21 cellular contexts compared by ENCODE assay signal in the genomic region with DNA sequence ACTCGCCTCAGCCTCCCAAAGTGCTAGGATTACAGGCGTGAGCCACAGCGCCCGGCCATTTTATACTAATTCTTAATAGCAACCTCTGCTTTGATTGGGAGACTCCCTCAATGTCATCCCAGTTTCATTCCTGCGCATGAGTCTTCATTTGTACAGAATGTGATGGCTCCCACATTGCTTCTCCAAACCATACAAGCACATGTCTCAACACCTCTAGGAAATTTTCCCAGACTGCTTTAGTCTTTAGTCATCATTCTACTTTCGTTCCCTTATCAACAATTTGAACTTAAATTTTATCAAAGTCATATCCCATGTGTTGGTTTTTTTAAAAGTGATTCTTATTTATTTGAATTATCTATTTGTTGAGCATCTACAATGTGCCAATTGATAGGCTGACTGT. TPM values are rescaled to one million over a fixed set of nuclear protein-coding genes. Genes with fewer than 3 reads are reported as not detected.
A peak's percentile ranks its signal among the peaks of the same experiment; 100 is the strongest.
DNase-seq lines count a peak whose midpoint lies in the region; ATAC-seq and TF ChIP-seq lines count a peak whose summit lies in the region.
"Had no signal": no experiment of that assay in that cellular context is flagged by ENCODE, and none has a peak within 500 bp of the region (broad histone marks: within the 10 kb centered on the region; RNA-seq: fewer than 3 reads in every experiment).

No MANE protein-coding gene starts in this region.

- in situ Hi-C loops in IMR-90 (cut with MboI; ENCODE audit: low sequenced_read_pairs): no loop called here

- no peak overlapping the region for H2AFZ ChIP-seq in IMR-90 (replicated peaks; ENCODE audit: low read length, poor library complexity)

- DNase-seq in IMR-90 (peak; percentile 51), amniotic epithelial cell (ENCODE audit: low read depth) (peak; percentile 59), foreskin keratinocyte (peak; percentile 25 to 59), NCI-H2171 (lab: John Stamatoyannopoulos, UW) (no peak), omental fat pad (ENCODE audit: low spot score) (no peak)
- no peak for DNase-seq in stimulated activated effector memory CD8-positive, alpha-beta T cell treated with anti-CD3 and anti-CD28 coated beads, Interleukin-12 subunit alpha, Interleukin-12 subunit beta, amount 100 ng/mL, for 72 hours (ENCODE audit: low spot score in 2 of 2)
- DNase-seq: ACHN; BE2C; C1 segment of cervical spinal cord; CD4-positive, CD25-positive, alpha-beta regulatory T cell; CD8-positive, alpha-beta memory T cell; COR-L47; DMS 273 treated with DMSO at 0.1 percent for 48 hours; DMS53; DND-41; GOT3; H7; HFFc6 had no signal

- H3K23ac ChIP-seq in IMR-90 (ENCODE audit: low read depth, low read length): no peak overlapping the region

- POLR2A ChIA-PET in IMR-90 (lab: Charles Lee; ENCODE audit: unreplicated experiment): no interaction called here

- no peak for TF ChIP-seq RAD21 in IMR-90 (IDR thresholded peaks at IDR 0.05; ENCODE audit: low read length)

- H3K4me3 Mint-ChIP-seq in stimulated activated effector memory CD8-positive, alpha-beta T cell treated with anti-CD3 and anti-CD28 coated beads, Interleukin-12 subunit alpha, Interleukin-12 subunit beta, amount 100 ng/mL, for 72 hours: no peak overlapping the region
- H3K4me3 Mint-ChIP-seq: CD4-positive, CD25-positive, alpha-beta regulatory T cell; CD8-positive, alpha-beta memory T cell; HFFc6; IgD-negative memory B cell had no signal

- H3K4me2 ChIP-seq in IMR-90 (ENCODE audit: low read depth, low read length): no peak overlapping the region

- no peak overlapping the region for H2AK5ac ChIP-seq in IMR-90 (ENCODE audit: low read depth, low read length)

- TF ChIP-seq POLR2A in IMR-90 (IDR thresholded peaks at IDR 0.05; ENCODE audit: low read depth, low read length): no peak

- peaks cover 0 to 3% of the 10 kb centered on the region in 2 experiments; a peak in 3 of 4 replicates for H3K79me1 ChIP-seq in IMR-90 (ENCODE audit: low read depth in 1 of 2, low read length in 2 of 2)

- BruUV-seq in IMR-90 (replicated peaks; lab: Mats Ljungman, UMichigan): no TSS peak

- H3K56ac ChIP-seq in IMR-90 (ENCODE audit: extremely low read depth, insufficient read depth, low read length): no peak overlapping the region

- H3K4me1 ChIP-seq in IMR-90 (ENCODE audit: control insufficient read depth, insufficient read depth, low read length): peaks cover 4% of the 10 kb centered on the region; the same call in 1 of the 2 replicates
- no peaks in the 10 kb centered on the region for H3K4me1 ChIP-seq in foreskin keratinocyte
- H3K4me1 ChIP-seq: BE2C had no signal

- H4K5ac ChIP-seq in IMR-90 (ENCODE audit: low read depth, low read length): no peak overlapping the region

- no peak overlapping the region for H2AK9ac ChIP-seq in IMR-90 (replicated peaks; ENCODE audit: low read depth, low read length, poor library complexity)

- H3K4me3 ChIP-seq in IMR-90 (ENCODE audit: insufficient read depth, low read depth, low read length): no peak overlapping the region

- H3K18ac ChIP-seq in IMR-90 (ENCODE audit: low read depth, low read length): no peak overlapping the region

- no peak overlapping the region for H4K8ac ChIP-seq in IMR-90 (ENCODE audit: low read depth in 2 of 2, low read length in 2 of 2)

- no peaks in the 10 kb centered on the region for H3K27me3 ChIP-seq in IMR-90 (ENCODE audit: control insufficient read depth, insufficient read depth, low read length)
- no peaks in the 10 kb centered on the region for H3K27me3 ChIP-seq in foreskin keratinocyte
- H3K27me3 ChIP-seq: BE2C had no signal

- H4K91ac ChIP-seq in IMR-90 (ENCODE audit: insufficient read depth, low read depth, low read length): no peak overlapping the region

- H3K27ac ChIP-seq in IMR-90 (ENCODE audit: insufficient read depth, low read length): no peak overlapping the region
- no peak overlapping the region for H3K27ac ChIP-seq in foreskin keratinocyte

- H4K20me1 ChIP-seq in IMR-90 (ENCODE audit: insufficient read depth, low read length): no peaks in the 10 kb centered on the region

- H3K9me3 ChIP-seq in IMR-90 (ENCODE audit: control insufficient read depth, insufficient read depth, low read length): peaks cover 2% of the 10 kb centered on the region; the same call in 1 of the 2 replicates
- H3K9me3 ChIP-seq: BE2C had no signal

- peaks cover 26% of the 10 kb centered on the region for H3K36me3 ChIP-seq in IMR-90 (ENCODE audit: control insufficient read depth, insufficient read depth, low read length)

- CTCF ChIA-PET in IMR-90 (lab: Yijun Ruan, JAX): no interaction called here

- H3K36me3 Mint-ChIP-seq in stimulated activated effector memory CD8-positive, alpha-beta T cell treated with anti-CD3 and anti-CD28 coated beads, Interleukin-12 subunit alpha, Interleukin-12 subunit beta, amount 100 ng/mL, for 72 hours: peaks cover 99% of the 10 kb centered on the region

- no peak overlapping the region for H3K9ac ChIP-seq in IMR-90 (ENCODE audit: low read depth, low read length)

- no peaks in the 10 kb centered on the region for H3K9me3 Mint-ChIP-seq in stimulated activated effector memory CD8-positive, alpha-beta T cell treated with anti-CD3 and anti-CD28 coated beads, Interleukin-12 subunit alpha, Interleukin-12 subunit beta, amount 100 ng/mL, for 72 hours
- H3K9me3 Mint-ChIP-seq: CD4-positive, CD25-positive, alpha-beta regulatory T cell; CD8-positive, alpha-beta memory T cell; HFFc6; IgD-negative memory B cell had no signal

- H3K27ac Mint-ChIP-seq in stimulated activated effector memory CD8-positive, alpha-beta T cell treated with anti-CD3 and anti-CD28 coated beads, Interleukin-12 subunit alpha, Interleukin-12 subunit beta, amount 100 ng/mL, for 72 hours: peak overlapping the region; percentile 52
- H3K27ac Mint-ChIP-seq: CD4-positive, CD25-positive, alpha-beta regulatory T cell; CD8-positive, alpha-beta memory T cell; HFFc6; IgD-negative memory B cell had no signal

- no peak overlapping the region for H2BK120ac ChIP-seq in IMR-90 (ENCODE audit: low read depth, low read length)

- H2BK15ac ChIP-seq in IMR-90 (ENCODE audit: low read depth, low read length): no peak overlapping the region

- no peak overlapping the region for H2BK5ac ChIP-seq in IMR-90 (ENCODE audit: low read depth, low read length, poor library complexity, severe bottlenecking)

- no peak for TF ChIP-seq CTCF in IMR-90 (conservative IDR thresholded peaks at IDR 0.05; ENCODE audit: low read depth, low read length)
- TF ChIP-seq CTCF in foreskin keratinocyte (conservative IDR thresholded peaks at IDR 0.05): no peak
- TF ChIP-seq CTCF in omental fat pad (IDR thresholded peaks at IDR 0.05): no peak

- no peak overlapping the region for H2BK20ac ChIP-seq in IMR-90 (ENCODE audit: low read depth, low read length)

- H3K4ac ChIP-seq in IMR-90 (ENCODE audit: low read depth, low read length): no peak overlapping the region

- dilution Hi-C loops in IMR-90 (cut with HindIII; ENCODE audit: low sequenced_read_pairs, unreplicated experiment): no loop called here

- intact Hi-C loops in IMR-90 (cut with micrococcal nuclease): loop anchor here (10.0 kb wide), 1 partner anchor 123 kb away; no protein-coding TSS in a partner anchor

- peak; percentile 46; the same call in 1 of the 2 replicates for ATAC-seq in IMR-90 (ENCODE audit: low read depth)
- ATAC-seq in foreskin keratinocyte: peak; percentile 38
- no peak for ATAC-seq in stimulated activated effector memory CD8-positive, alpha-beta T cell treated with anti-CD3 and anti-CD28 coated beads, Interleukin-12 subunit alpha, Interleukin-12 subunit beta, amount 100 ng/mL, for 72 hours
- no peak for ATAC-seq in HG03460 (IDR thresholded peaks at IDR 0.05; ENCODE audit: unreplicated experiment)
- no peak for ATAC-seq in omental fat pad (ENCODE audit: low FRiP score)
- ATAC-seq: HCT116 had no signal

- no peaks in the 10 kb centered on the region for H3K9me1 ChIP-seq in IMR-90 (ENCODE audit: insufficient read depth, low read length)

- WGBS in IMR-90 (ENCODE audit: extremely low coverage in 2 of 2, insufficient read length in 1 of 2), 2 experiments: 100% methylated on average over 1 of the region's 6 CpGs; no CpG with 5 or more reads in 1 of the 2 experiments

- no peaks in the 10 kb centered on the region for H3K4me1 Mint-ChIP-seq in stimulated activated effector memory CD8-positive, alpha-beta T cell treated with anti-CD3 and anti-CD28 coated beads, Interleukin-12 subunit alpha, Interleukin-12 subunit beta, amount 100 ng/mL, for 72 hours
- H3K4me1 Mint-ChIP-seq: CD4-positive, CD25-positive, alpha-beta regulatory T cell; CD8-positive, alpha-beta memory T cell; IgD-negative memory B cell had no signal

- H3K14ac ChIP-seq in IMR-90 (replicated peaks; ENCODE audit: low read depth, low read length): no peak overlapping the region

TF ChIP-seq in IMR-90, 13 proteins besides CTCF, POLR2A, EP300 and RAD21:
- TF ChIP-seq FOS (IDR thresholded peaks at IDR 0.05; ENCODE audit: low read depth, low read length) (no peak), CEBPB (IDR thresholded peaks at IDR 0.05; ENCODE audit: low read depth, low read length) (no peak), SMC3 (IDR thresholded peaks at IDR 0.05; ENCODE audit: low read depth, low read length) (no peak), NFE2L2 (IDR thresholded peaks at IDR 0.05; ENCODE audit: low read depth, low read length) (no peak), USF2 (IDR thresholded peaks at IDR 0.05; ENCODE audit: low read depth, low read length) (no peak), MAFK (IDR thresholded peaks at IDR 0.05; ENCODE audit: low read depth, low read length) (no peak), BHLHE40 (IDR thresholded peaks at IDR 0.05; ENCODE audit: low read depth, low read length) (no peak)

RNA-seq across cellular contexts. Expression of gene SNX4, which starts 58.1 kb away (rescaled TPM):
- total RNA-seq in IMR-90 (2012; rRNA removed) (25.6 and 42.2 TPM in 2 replicates), foreskin keratinocyte (16.5 and 17.9 TPM in 2 replicates), omental fat pad (10 to 100 TPM; 35.0 to 49.0 (median 39.6) TPM)
- polyA plus RNA-seq in IMR-90 (2012; rRNA removed) (8.3 and 10.7 TPM in 2 replicates), foreskin keratinocyte (7.2 and 8.2 TPM in 2 replicates)
- polyA plus RNA-seq in IMR-90 (2012; cell fraction: cytosol; rRNA removed): 2.9 and 5.7 TPM in 2 replicates
- 3.3 and 7.3 TPM in 2 replicates for polyA plus RNA-seq in IMR-90 (2012; cell fraction: nucleus; rRNA removed; ENCODE audit: low replicate concordance)

Comparison
In these comparisons a context has a peak if more than half of its experiments do, and no peak if none do; other contexts are left out.
1. ATAC-seq: peak in IMR-90 (single experiment) and foreskin keratinocyte (single experiment); none in stimulated activated effector memory CD8-positive, alpha-beta T cell treated with anti-CD3 and anti-CD28 coated beads, Interleukin-12 subunit alpha, Interleukin-12 subunit beta, amount 100 ng/mL, for 72 hours (single experiment), HG03460 (single experiment) and omental fat pad (single experiment).
2. DNase-seq: peak in IMR-90 (single experiment), amniotic epithelial cell (single experiment) and foreskin keratinocyte (2 of 2); none in stimulated activated effector memory CD8-positive, alpha-beta T cell treated with anti-CD3 and anti-CD28 coated beads, Interleukin-12 subunit alpha, Interleukin-12 subunit beta, amount 100 ng/mL, for 72 hours (0 of 2), NCI-H2171 (single experiment) and omental fat pad (single experiment).